In genomic region chr4:54100607-54101189, GRCh38 we compare ENCODE assay signal across 8 cellular contexts. TPM values are rescaled to one million over a fixed set of nuclear protein-coding genes. Genes with fewer than 3 reads are reported as not detected.
DNase-seq lines count a peak whose midpoint lies in the region; ATAC-seq and TF ChIP-seq lines count a peak whose summit lies in the region.

No MANE protein-coding gene starts in this region.

- no peak overlapping the region for H3K27ac ChIP-seq in RWPE2 (ENCODE audit: poor library complexity, severe bottlenecking)
- no peak overlapping the region for H3K27ac ChIP-seq in psoas muscle

- H3K36me3 ChIP-seq in RWPE2 (ENCODE audit: low read depth) (no peaks in the 10 kb centered on the region), psoas muscle (ENCODE audit: insufficient read depth in 1 of 2, low read depth in 1 of 2) (no peaks in the 10 kb centered on the region)

- DNase-seq in EL (peak; percentile 43), RWPE2 (ENCODE audit: low spot score) (no peak), psoas muscle (peak in 1 of 2 donors; percentile 53), kidney tubule cell (ENCODE audit: low spot score) (no peak), NCI-H2029 treated with DMSO at 0.1 percent for 48 hours (lab: John Stamatoyannopoulos, UW) (no peak)

- H3K27me3 ChIP-seq in RWPE2 (ENCODE audit: insufficient read depth, poor library complexity, severe bottlenecking), result peaks cover 64% of the 10 kb centered on the region
- peaks cover 0 to 100% (median 31%) of the 10 kb centered on the region in 3 donors for H3K27me3 ChIP-seq in psoas muscle (ENCODE audit: insufficient read depth in 3 of 3, low read length in 2 of 3)

- H3K4me3 ChIP-seq in RWPE2 (ENCODE audit: severe bottlenecking), result peak overlapping the region; percentile 23
- H3K4me3 ChIP-seq in psoas muscle, result peak overlapping the region; percentile 58

- WGBS in psoas muscle, 3 donors, result 1 to 2% (median 1%) methylated on average over 41 to 45 of the region's 45 CpGs

- intact Hi-C loops in psoas muscle (cut with DNase I), result no loop called here

- ATAC-seq in RWPE2 (ENCODE audit: low read depth) (peak; percentile 32; the same call in 2 of the 3 replicates), esophagus mucosa (peak; percentile 41), psoas muscle (peak; percentile 17 to 31 (median 22)), GM18873 (IDR thresholded peaks at IDR 0.05; ENCODE audit: low FRiP score, unreplicated experiment) (no peak), HG03469 (IDR thresholded peaks at IDR 0.05; ENCODE audit: unreplicated experiment) (no peak)

- H3K4me1 ChIP-seq in RWPE2 (ENCODE audit: insufficient read depth, poor library complexity, severe bottlenecking) (no peaks in the 10 kb centered on the region), psoas muscle (peaks cover 13% of the 10 kb centered on the region)

- TF ChIP-seq CTCF in RWPE2 (IDR thresholded peaks at IDR 0.05; ENCODE audit: poor library complexity, severe bottlenecking), result no peak
- no peak for TF ChIP-seq CTCF in psoas muscle (IDR thresholded peaks at IDR 0.05)

- no peaks in the 10 kb centered on the region for H3K9me3 ChIP-seq in RWPE2 (ENCODE audit: severe bottlenecking)
- H3K9me3 ChIP-seq in psoas muscle, result no peaks in the 10 kb centered on the region

RNA-seq across cellular contexts. Expression of gene GSX2, which starts 0.7 kb away (rescaled TPM):
- total RNA-seq in esophagus mucosa (not detected), psoas muscle (not detected)
- polyA plus RNA-seq in psoas muscle, result not detected

RNA-seq across cellular contexts. Expression of gene CHIC2, which starts 36.3 kb away (rescaled TPM):
- total RNA-seq in esophagus mucosa (29.7 TPM), psoas muscle (10 to 100 TPM in 2 of 4 donors, 1 to 10 TPM in 2; 8.6 to 11.1 (median 9.8) TPM)
- 10 to 100 TPM in 2 of 3 donors, 1 to 10 TPM in 1; 9.1 to 17.4 (median 11.2) TPM for polyA plus RNA-seq in psoas muscle

Comparison
In these comparisons a context has a peak if more than half of its experiments do, and no peak if none do; other contexts are left out.
1. ATAC-seq: peak in RWPE2 (single experiment), esophagus mucosa (single experiment) and psoas muscle (4 of 4); none in GM18873 (single experiment) and HG03469 (single experiment).